ENCODE assay signal across 8 cellular contexts in the genomic region with DNA sequence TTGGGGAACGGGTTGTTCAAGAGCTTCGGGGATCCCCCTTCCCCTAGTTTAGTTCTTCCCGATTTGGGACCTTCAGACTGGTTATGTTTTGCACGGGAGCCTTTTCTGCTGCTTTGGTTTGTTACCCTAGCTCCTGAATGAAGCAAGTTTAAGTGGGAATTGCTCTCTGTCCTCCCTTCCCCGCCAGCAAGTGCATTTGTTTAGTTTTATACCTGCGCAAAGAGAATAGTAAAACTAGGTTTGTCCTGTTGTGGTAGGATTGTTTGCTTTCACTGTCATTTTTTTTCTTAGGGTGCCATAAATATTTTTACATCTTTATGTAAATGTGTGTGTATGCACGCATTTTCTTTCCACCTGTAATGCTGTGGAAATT. TPM values are rescaled to one million over a fixed set of nuclear protein-coding genes. Genes with fewer than 3 reads are reported as not detected.
DNase-seq lines count a peak whose midpoint lies in the region; ATAC-seq, FAIRE-seq and TF ChIP-seq lines count a peak whose summit lies in the region.

No MANE protein-coding gene starts in this region.

- peaks cover 16% of the 10 kb centered on the region for H3K27me3 Mint-ChIP-seq in chondrocyte (ENCODE audit: low read depth)

- H4K91ac ChIP-seq in IMR-90 (ENCODE audit: insufficient read depth, low read depth, low read length) = no peak overlapping the region

- H2AFZ ChIP-seq in IMR-90 (replicated peaks; ENCODE audit: low read length, poor library complexity) = peak overlapping the region; percentile 93

- no peaks in the 10 kb centered on the region; a peak in 1 of 4 replicates for H3K79me1 ChIP-seq in IMR-90 (ENCODE audit: low read depth in 1 of 2, low read length in 2 of 2)

- POLR2A ChIA-PET in A673 (lab: Charles Lee; ENCODE audit: low non-redundant PET) = interaction anchor here (0.6 kb wide), 1 partner anchor 9 kb away, joined by 4 read pairs; no protein-coding TSS in a partner anchor
- POLR2A ChIA-PET in IMR-90 (lab: Charles Lee; ENCODE audit: unreplicated experiment) = no interaction called here

- H3K9ac ChIP-seq in IMR-90 (ENCODE audit: low read depth, low read length) (no peak overlapping the region), mucosa of rectum (ENCODE audit: low read depth in 1 of 2, low read length in 2 of 2) (peak overlapping the region; percentile 81 to 95)

- FAIRE-seq in GM12892 (lab: Jason Lieb, UNC) = no peak

- no peak for DNase-seq in A673 (ENCODE audit: low spot score)
- no peak for DNase-seq in IMR-90
- no peak for DNase-seq in chondrocyte (ENCODE audit: low spot score)
- no peak for DNase-seq in GOT3 (lab: John Stamatoyannopoulos, UW)
- DNase-seq in GM12892 (ENCODE audit: insufficient read length) = no peak

- peak overlapping the region; percentile 87 for H3K4me3 ChIP-seq in A673 (ENCODE audit: low read depth, low read length, poor library complexity, severe bottlenecking)
- peak overlapping the region; percentile 78 for H3K4me3 ChIP-seq in IMR-90 (ENCODE audit: insufficient read depth, low read depth, low read length)
- peak overlapping the region; percentile 71 to 87 for H3K4me3 ChIP-seq in mucosa of rectum (ENCODE audit: low read length in 2 of 2)

- H2BK15ac ChIP-seq in IMR-90 (ENCODE audit: low read depth, low read length) = no peak overlapping the region

- H3K4me1 Mint-ChIP-seq in chondrocyte (ENCODE audit: low read depth) = peaks cover 18% of the 10 kb centered on the region

- TF ChIP-seq CTCF in A673 (conservative IDR thresholded peaks at IDR 0.05; ENCODE audit: low read depth, low read length) (no peak), IMR-90 (conservative IDR thresholded peaks at IDR 0.05; ENCODE audit: low read depth, low read length) (no peak), chondrocyte (IDR thresholded peaks at IDR 0.05) (no peak)

- no peaks in the 10 kb centered on the region for H3K36me3 ChIP-seq in A673 (ENCODE audit: insufficient read depth, low read length, poor library complexity, severe bottlenecking)
- H3K36me3 ChIP-seq in IMR-90 (ENCODE audit: control insufficient read depth, insufficient read depth, low read length) = no peaks in the 10 kb centered on the region
- no peaks in the 10 kb centered on the region for H3K36me3 ChIP-seq in mucosa of rectum (ENCODE audit: control insufficient read depth in 2 of 2, insufficient read depth in 2 of 2, low read length in 2 of 2)

- H3K4me2 ChIP-seq in IMR-90 (ENCODE audit: low read depth, low read length) = peak overlapping the region; percentile 79

- intact Hi-C loops in A673 (cut with micrococcal nuclease; ENCODE audit: unreplicated experiment) (no loop called here), IMR-90 (cut with micrococcal nuclease) (no loop called here)

- H2BK5ac ChIP-seq in IMR-90 (ENCODE audit: low read depth, low read length, poor library complexity, severe bottlenecking) = no peak overlapping the region

- CTCF ChIA-PET in A673 (lab: Charles Lee) (no interaction called here), IMR-90 (lab: Yijun Ruan, JAX) (no interaction called here)

- H2BK120ac ChIP-seq in IMR-90 (ENCODE audit: low read depth, low read length) = no peak overlapping the region

- TF ChIP-seq RAD21 in IMR-90 (IDR thresholded peaks at IDR 0.05; ENCODE audit: low read length) = no peak

- H4K20me1 ChIP-seq in IMR-90 (ENCODE audit: insufficient read depth, low read length) = no peaks in the 10 kb centered on the region

- no peak overlapping the region for H4K8ac ChIP-seq in IMR-90 (ENCODE audit: low read depth in 2 of 2, low read length in 2 of 2)

- H3K36me3 Mint-ChIP-seq in chondrocyte (ENCODE audit: low read depth) = no peaks in the 10 kb centered on the region

- H3K4me1 ChIP-seq in A673 (ENCODE audit: insufficient read depth, low read length, poor library complexity, severe bottlenecking) = peaks cover 13% of the 10 kb centered on the region
- H3K4me1 ChIP-seq in IMR-90 (ENCODE audit: control insufficient read depth, insufficient read depth, low read length) = peaks cover 6% of the 10 kb centered on the region; the same call in 1 of the 2 replicates
- H3K4me1 ChIP-seq in mucosa of rectum (ENCODE audit: control insufficient read depth in 2 of 2, insufficient read depth in 2 of 2, low read length in 2 of 2) = peaks cover 4 to 13% of the 10 kb centered on the region in 2 donors

- no peaks in the 10 kb centered on the region for H3K27me3 ChIP-seq in A673 (replicated peaks; ENCODE audit: insufficient read depth, low read depth, low read length, poor library complexity)
- peaks cover 2% of the 10 kb centered on the region for H3K27me3 ChIP-seq in IMR-90 (ENCODE audit: control insufficient read depth, insufficient read depth, low read length)
- H3K27me3 ChIP-seq in mucosa of rectum (ENCODE audit: control insufficient read depth in 2 of 2, insufficient read depth in 2 of 2, low read length in 2 of 2) = no peaks in the 10 kb centered on the region

- H3K23ac ChIP-seq in IMR-90 (ENCODE audit: low read depth, low read length) = 0 out of 2 replicates have a peak overlapping the region, but pooled peaks have one; percentile 7

- peak overlapping the region; percentile 90 for H3K4me3 Mint-ChIP-seq in chondrocyte (ENCODE audit: unreplicated experiment)

- H3K9me1 ChIP-seq in IMR-90 (ENCODE audit: insufficient read depth, low read length) = peaks cover 4% of the 10 kb centered on the region

- H3K27ac ChIP-seq in A673 (ENCODE audit: low read depth, low read length, poor library complexity, severe bottlenecking) (peak overlapping the region; percentile 68), IMR-90 (ENCODE audit: insufficient read depth, low read length) (no peak overlapping the region), mucosa of rectum (ENCODE audit: low read depth in 2 of 2, low read length in 2 of 2) (peak overlapping the region; percentile 96 to 98)

- in situ Hi-C loops in IMR-90 (cut with MboI; ENCODE audit: low sequenced_read_pairs) = no loop called here

- H3K27ac Mint-ChIP-seq in chondrocyte (ENCODE audit: unreplicated experiment) = no peak overlapping the region

- no peak overlapping the region for H3K56ac ChIP-seq in IMR-90 (ENCODE audit: extremely low read depth, insufficient read depth, low read length)

- TF ChIP-seq POLR2A in IMR-90 (IDR thresholded peaks at IDR 0.05; ENCODE audit: low read depth, low read length) = no peak
- no peak for TF ChIP-seq POLR2A in GM12892 (IDR thresholded peaks at IDR 0.05; ENCODE audit: low read depth, low read length)

- H2AK5ac ChIP-seq in IMR-90 (ENCODE audit: low read depth, low read length) = no peak overlapping the region

- WGBS in IMR-90 (ENCODE audit: extremely low coverage in 2 of 2, insufficient read length in 1 of 2), 2 experiments = no CpG with 5 or more reads among the region's 7 CpGs

- BruUV-seq in A673 (replicated peaks; lab: Mats Ljungman, UMichigan) (no TSS peak), IMR-90 (replicated peaks; lab: Mats Ljungman, UMichigan) (no TSS peak)

- H2BK20ac ChIP-seq in IMR-90 (ENCODE audit: low read depth, low read length) = no peak overlapping the region

- H2AK9ac ChIP-seq in IMR-90 (replicated peaks; ENCODE audit: low read depth, low read length, poor library complexity) = no peak overlapping the region

- H3K18ac ChIP-seq in IMR-90 (ENCODE audit: low read depth, low read length) = no peak overlapping the region

- H3K9me3 Mint-ChIP-seq in chondrocyte (ENCODE audit: low read depth) = no peaks in the 10 kb centered on the region

- ATAC-seq in IMR-90 (ENCODE audit: low read depth) (no peak), HG02798 (IDR thresholded peaks at IDR 0.05; ENCODE audit: poor library complexity, unreplicated experiment) (no peak), GM21423 (IDR thresholded peaks at IDR 0.05; ENCODE audit: unreplicated experiment) (no peak)

- H3K9me3 ChIP-seq in A673 (ENCODE audit: low read depth, low read length, poor library complexity, severe bottlenecking) = no peaks in the 10 kb centered on the region
- H3K9me3 ChIP-seq in IMR-90 (ENCODE audit: control insufficient read depth, insufficient read depth, low read length) = no peaks in the 10 kb centered on the region
- H3K9me3 ChIP-seq in mucosa of rectum (ENCODE audit: control insufficient read depth in 2 of 2, low read length in 2 of 2) = no peaks in the 10 kb centered on the region

- no peak overlapping the region for H3K4ac ChIP-seq in IMR-90 (ENCODE audit: low read depth, low read length)

- H3K14ac ChIP-seq in IMR-90 (replicated peaks; ENCODE audit: low read depth, low read length) = no peak overlapping the region

- no peak overlapping the region for H4K5ac ChIP-seq in IMR-90 (ENCODE audit: low read depth, low read length)

- dilution Hi-C loops in IMR-90 (cut with HindIII; ENCODE audit: low sequenced_read_pairs, unreplicated experiment) = no loop called here

TF ChIP-seq in IMR-90, 13 proteins besides CTCF, POLR2A, EP300 and RAD21 (continues in another document):
- TF ChIP-seq BHLHE40 (IDR thresholded peaks at IDR 0.05; ENCODE audit: low read depth, low read length) (no peak), MAZ (IDR thresholded peaks at IDR 0.05; ENCODE audit: borderline replicate concordance, low read depth, low read length) (no peak), NFE2L2 (IDR thresholded peaks at IDR 0.05; ENCODE audit: low read depth, low read length) (no peak), MAFK (IDR thresholded peaks at IDR 0.05; ENCODE audit: low read depth, low read length) (no peak), RFX5 (IDR thresholded peaks at IDR 0.05; ENCODE audit: low read depth, low read length) (no peak), FOS (IDR thresholded peaks at IDR 0.05; ENCODE audit: low read depth, low read length) (no peak), CEBPB (IDR thresholded peaks at IDR 0.05; ENCODE audit: low read depth, low read length) (no peak), CHD1 (IDR thresholded peaks at IDR 0.05; ENCODE audit: low read depth, low read length) (no peak), SMC3 (IDR thresholded peaks at IDR 0.05; ENCODE audit: low read depth, low read length) (no peak)
- TF ChIP-seq, protein P1, sequence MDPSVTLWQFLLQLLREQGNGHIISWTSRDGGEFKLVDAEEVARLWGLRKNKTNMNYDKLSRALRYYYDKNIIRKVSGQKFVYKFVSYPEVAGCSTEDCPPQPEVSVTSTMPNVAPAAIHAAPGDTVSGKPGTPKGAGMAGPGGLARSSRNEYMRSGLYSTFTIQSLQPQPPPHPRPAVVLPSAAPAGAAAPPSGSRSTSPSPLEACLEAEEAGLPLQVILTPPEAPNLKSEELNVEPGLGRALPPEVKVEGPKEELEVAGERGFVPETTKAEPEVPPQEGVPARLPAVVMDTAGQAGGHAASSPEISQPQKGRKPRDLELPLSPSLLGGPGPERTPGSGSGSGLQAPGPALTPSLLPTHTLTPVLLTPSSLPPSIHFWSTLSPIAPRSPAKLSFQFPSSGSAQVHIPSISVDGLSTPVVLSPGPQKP (IDR thresholded peaks at IDR 0.05; ENCODE audit: borderline replicate concordance, low read depth, low read length) = no peak

RNA-seq across cellular contexts. Expression of a gene that starts 0.7 kb away (rescaled TPM):
- 12.0 and 13.5 TPM in 2 replicates for total RNA-seq in A673 (2021)
- total RNA-seq in IMR-90 (2012; rRNA removed) = 5.6 and 9.7 TPM in 2 replicates
- polyA plus RNA-seq in IMR-90 (2012; rRNA removed) = 1.7 and 2.4 TPM in 2 replicates
- 0.53 and 0.80 TPM in 2 replicates for polyA plus RNA-seq in IMR-90 (2012; cell fraction: cytosol; rRNA removed)
- polyA plus RNA-seq in IMR-90 (2012; cell fraction: nucleus; rRNA removed; ENCODE audit: low replicate concordance) = 0.22 and 1.4 TPM in 2 replicates
- total RNA-seq in chondrocyte = 2.7 to 2.9 TPM (median 2.8 TPM) in 3 replicates
- polyA plus RNA-seq in GM12892 (2012; ENCODE audit: missing spikeins) = 0.19 TPM
